8 cellular contexts compared by ENCODE assay signal in the genomic region with DNA sequence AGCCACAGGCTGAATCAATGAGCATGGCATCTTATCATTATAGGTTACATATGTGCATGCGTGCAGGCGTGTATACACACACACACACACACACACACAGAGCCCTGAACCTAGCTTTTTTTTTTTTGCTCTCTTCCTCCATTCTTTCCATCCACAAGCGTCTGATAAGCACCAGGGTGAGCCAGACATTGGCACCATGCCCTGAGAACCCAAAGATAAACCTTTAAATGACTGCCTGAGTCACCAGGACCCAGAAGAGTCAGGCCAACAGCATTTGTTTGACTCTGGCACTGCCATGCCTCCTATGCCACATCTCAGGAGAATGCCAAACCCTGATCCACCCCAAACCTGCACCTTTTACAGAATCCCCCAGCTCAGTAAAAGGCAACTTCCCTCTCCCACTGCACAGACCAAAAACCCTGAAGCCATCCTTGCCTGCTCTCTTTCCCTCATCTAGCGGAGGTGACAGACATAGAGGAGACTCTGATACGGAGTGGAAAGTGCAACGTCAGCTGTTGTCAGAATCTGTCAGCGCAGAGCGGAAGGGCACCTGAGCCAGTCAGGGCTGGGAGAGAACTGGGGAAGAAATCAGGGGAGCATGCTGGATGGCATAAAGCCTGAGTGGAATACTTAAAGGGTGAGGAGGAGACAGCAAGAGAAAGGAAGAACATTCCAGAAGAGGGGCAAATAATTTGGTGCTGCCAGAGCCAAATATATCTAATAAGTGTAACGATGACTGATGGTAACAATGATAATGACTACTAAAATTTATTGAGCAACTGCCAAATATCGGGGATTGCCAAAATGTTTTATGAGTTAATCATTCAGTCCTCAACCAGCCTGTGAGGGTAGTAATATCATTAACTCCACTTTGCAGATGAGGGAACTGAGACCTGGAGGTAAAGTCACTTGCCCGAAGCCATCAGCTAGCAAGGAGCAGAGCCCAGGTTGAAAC. TPM values are rescaled to one million over a fixed set of nuclear protein-coding genes. Genes with fewer than 3 reads are reported as not detected.
DNase-seq lines count a peak whose midpoint lies in the region; ATAC-seq and TF ChIP-seq lines count a peak whose summit lies in the region.

No MANE protein-coding gene starts in this region.

- H3K4me3 ChIP-seq in AG04450 (ENCODE audit: low read depth, low read length) (no peak overlapping the region), fibroblast of the aortic adventitia (ENCODE audit: low read depth, low read length) (no peak overlapping the region), skin epidermis (no peak overlapping the region)

- CTCF ChIA-PET in AG04450 (lab: Charles Lee), result interaction anchor here (1.1 kb wide), 2 partner anchors 267 to 560 kb away, joined by 3 read pairs; no protein-coding TSS in a partner anchor
- CTCF ChIA-PET in activated CD8-positive, alpha-beta T cell treated with anti-CD3 and anti-CD28 coated beads, Interleukin-2, amount 10 ng/mL, durations not matched to agents 7 days and 5 days (lab: Charles Lee), result no interaction called here

- peaks cover 56% of the 10 kb centered on the region for H3K36me3 Mint-ChIP-seq in activated CD8-positive, alpha-beta T cell treated with anti-CD3 and anti-CD28 coated beads, Interleukin-2, amount 10 ng/mL, durations not matched to agents 7 days and 5 days (ENCODE audit: low read depth)

- H3K27ac ChIP-seq in AG04450 (ENCODE audit: low read depth, low read length) (peak overlapping the region; percentile 39), skin epidermis (peak overlapping the region in 16 of 21 experiments; percentile 3 to 95 (median 41))

- DNase-seq in AG04450 (ENCODE audit: low read depth, low spot score), result peak; percentile 67
- peak; percentile 96 for DNase-seq in LoVo (ENCODE audit: low spot score)
- DNase-seq in activated CD8-positive, alpha-beta T cell treated with anti-CD3 and anti-CD28 coated beads, Interleukin-2, amount 10 ng/mL, durations not matched to agents 7 days and 5 days, result no peak
- DNase-seq in fibroblast of the aortic adventitia (ENCODE audit: low read depth), result peak; percentile 98
- no peak for DNase-seq in cortex of kidney (lab: John Stamatoyannopoulos, UW)
- no peak for DNase-seq in NCI-H2171 (lab: John Stamatoyannopoulos, UW)
- no peak for DNase-seq in KG1 (lab: John Stamatoyannopoulos, UW)

- H3K27me3 Mint-ChIP-seq in activated CD8-positive, alpha-beta T cell treated with anti-CD3 and anti-CD28 coated beads, Interleukin-2, amount 10 ng/mL, durations not matched to agents 7 days and 5 days (ENCODE audit: low read depth), result no peaks in the 10 kb centered on the region

- no peaks in the 10 kb centered on the region for H3K27me3 ChIP-seq in AG04450 (ENCODE audit: control insufficient read depth, insufficient read depth, low read length)

- POLR2A ChIA-PET in AG04450 (lab: Yijun Ruan, JAX), result interaction anchor here (1.0 kb wide), 1 partner anchor 24 kb away, joined by 5 read pairs; no protein-coding TSS in a partner anchor
- POLR2A ChIA-PET in activated CD8-positive, alpha-beta T cell treated with anti-CD3 and anti-CD28 coated beads, Interleukin-2, amount 10 ng/mL, durations not matched to agents 7 days and 5 days (lab: Charles Lee), result interaction anchor here (1.0 kb wide), 2 partner anchors 8 to 245 kb away, joined by 3 read pairs; no protein-coding TSS in a partner anchor

- H3K9me3 ChIP-seq in AG04450 (ENCODE audit: control insufficient read depth, insufficient read depth, low read length), result no peaks in the 10 kb centered on the region; the same call in 1 of the 2 replicates

- peak overlapping the region; percentile 31 for H3K27ac Mint-ChIP-seq in activated CD8-positive, alpha-beta T cell treated with anti-CD3 and anti-CD28 coated beads, Interleukin-2, amount 10 ng/mL, durations not matched to agents 7 days and 5 days

- TF ChIP-seq CTCF in AG04450 (IDR thresholded peaks at IDR 0.05; ENCODE audit: low read depth, low read length) (no peak), fibroblast of the aortic adventitia (IDR thresholded peaks at IDR 0.05; ENCODE audit: insufficient read depth, low read length) (no peak)

- peaks cover 75% of the 10 kb centered on the region for H3K4me1 Mint-ChIP-seq in activated CD8-positive, alpha-beta T cell treated with anti-CD3 and anti-CD28 coated beads, Interleukin-2, amount 10 ng/mL, durations not matched to agents 7 days and 5 days (ENCODE audit: low read depth)

- no peak overlapping the region for H3K4me3 Mint-ChIP-seq in activated CD8-positive, alpha-beta T cell treated with anti-CD3 and anti-CD28 coated beads, Interleukin-2, amount 10 ng/mL, durations not matched to agents 7 days and 5 days

- no peak for ATAC-seq in activated CD8-positive, alpha-beta T cell treated with anti-CD3 and anti-CD28 coated beads, Interleukin-2, amount 10 ng/mL, durations not matched to agents 7 days and 5 days

- H3K9me3 Mint-ChIP-seq in activated CD8-positive, alpha-beta T cell treated with anti-CD3 and anti-CD28 coated beads, Interleukin-2, amount 10 ng/mL, durations not matched to agents 7 days and 5 days (ENCODE audit: insufficient read depth), result no peaks in the 10 kb centered on the region

RNA-seq across cellular contexts. Expression of gene PARP12, which starts 3.2 kb away (rescaled TPM):
- 17.1 and 18.0 TPM in 2 replicates for polyA plus RNA-seq in AG04450 (2011; rRNA removed)
- polyA minus RNA-seq in AG04450 (2011; rRNA and poly(A)+ RNA removed), result 19.3 and 31.8 TPM in 2 replicates
- total RNA-seq in activated CD8-positive, alpha-beta T cell treated with anti-CD3 and anti-CD28 coated beads, Interleukin-2, amount 10 ng/mL, durations not matched to agents 7 days and 5 days, result 10 to 100 TPM; 96.9 to 98.3 TPM
- 14.0 and 16.4 TPM in 2 replicates for total RNA-seq in fibroblast of the aortic adventitia (ENCODE audit: low replicate concordance)

Comparison
In these comparisons a context has a peak if more than half of its experiments do, and no peak if none do; other contexts are left out.
1. DNase-seq: peak in AG04450 (single experiment), LoVo (single experiment) and fibroblast of the aortic adventitia (single experiment); none in activated CD8-positive, alpha-beta T cell treated with anti-CD3 and anti-CD28 coated beads, Interleukin-2, amount 10 ng/mL, durations not matched to agents 7 days and 5 days (single experiment), cortex of kidney (single experiment), NCI-H2171 (single experiment) and KG1 (single experiment).